23 cellular contexts compared by ENCODE assay signal in the genomic region with DNA sequence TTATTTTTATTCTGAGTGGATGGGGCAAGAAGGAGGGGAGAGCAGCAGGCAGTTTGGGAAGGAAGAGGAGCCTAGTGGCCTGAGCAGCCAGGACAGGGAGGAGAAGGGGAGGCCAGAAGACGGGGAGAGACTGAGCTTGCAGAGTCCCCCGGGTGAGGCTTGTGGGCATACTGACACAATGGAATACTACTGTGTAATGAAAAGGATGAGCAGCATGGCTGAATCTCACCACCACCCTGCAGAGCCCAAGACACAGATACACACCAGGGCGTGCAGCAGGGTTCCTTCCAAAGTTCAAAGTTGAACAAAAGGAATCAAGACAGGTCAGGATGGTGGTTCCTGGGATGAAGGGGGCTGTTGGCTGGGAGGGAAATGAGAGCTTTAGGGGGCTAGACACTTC. TPM values are rescaled to one million over a fixed set of nuclear protein-coding genes. Genes with fewer than 3 reads are reported as not detected.
DNase-seq lines count a peak whose midpoint lies in the region; ATAC-seq, FAIRE-seq and TF ChIP-seq lines count a peak whose summit lies in the region.
"Had no signal": no experiment of that assay in that cellular context is flagged by ENCODE, and none has a peak within 500 bp of the region (broad histone marks: within the 10 kb centered on the region; RNA-seq: fewer than 3 reads in every experiment).

No MANE protein-coding gene starts in this region.

- H3K4me2 ChIP-seq in HCT116 (ENCODE audit: low read length), result peak overlapping the region; percentile 74
- no peak overlapping the region for H3K4me2 ChIP-seq in neural progenitor cell
- H3K4me2 ChIP-seq: hepatocyte had no signal

- H3K27ac ChIP-seq in HCT116 (ENCODE audit: low read depth, low read length), result peak overlapping the region; percentile 98
- H3K27ac ChIP-seq in neural progenitor cell, result no peak overlapping the region
- no peak overlapping the region for H3K27ac ChIP-seq in vagina
- H3K27ac ChIP-seq: hepatocyte had no signal

- intact Hi-C loops in activated CD4-positive, alpha-beta T cell treated with anti-CD3 and anti-CD28 coated beads, Interleukin-2, amount 10 ng/mL, durations not matched to agents 24 days and 14 days (cut with micrococcal nuclease), result loop anchor here (10.0 kb wide), 1 partner anchor 992 kb away; no protein-coding TSS in a partner anchor
- intact Hi-C loops in HCT116 (cut with micrococcal nuclease) (no loop called here), vagina (cut with DNase I) (no loop called here)

- no peaks in the 10 kb centered on the region for H3K27me3 ChIP-seq in HCT116 (ENCODE audit: insufficient read depth, low read length)
- H3K27me3 ChIP-seq in neural progenitor cell, result no peaks in the 10 kb centered on the region
- no peaks in the 10 kb centered on the region for H3K27me3 ChIP-seq in vagina
- H3K27me3 ChIP-seq: hepatocyte had no signal

- CTCF ChIA-PET in HCT116 (lab: Charles Lee), result interaction anchor here (1.5 kb wide), 1 partner anchor 47 kb away, joined by 4 read pairs; no protein-coding TSS in a partner anchor

- no peak for DNase-seq in activated CD4-positive, alpha-beta T cell treated with anti-CD3 and anti-CD28 coated beads, Interleukin-2, amount 10 ng/mL, durations not matched to agents 24 days and 14 days
- no peak for DNase-seq in activated CD4-positive, alpha-beta T cell treated with anti-CD3 and anti-CD28 coated beads for 4 hours
- DNase-seq in HCT116 (ENCODE audit: low read depth, low spot score) (no peak), neural progenitor cell (ENCODE audit: low spot score) (no peak), vagina (ENCODE audit: extremely low spot score in 2 of 2) (no peak), RCC 7860 (ENCODE audit: low spot score) (no peak), mesothelial cell of epicardium (ENCODE audit: low spot score in 2 of 2, unreplicated experiment in 2 of 2) (no peak)
- DNase-seq: activated T-cell treated with anti-CD3 and anti-CD28 coated beads for 4 hours; amygdala; islet precursor cell; NCI-H2029 treated with DMSO at 0.1 percent for 48 hours; NCI-H524; SHP77; stimulated activated CD4-positive, alpha-beta T cell treated with anti-CD3 and anti-CD28 coated beads, Interleukin-12 subunit alpha, Interleukin-12 subunit beta, amount 100 ng/mL, for 4 hours had no signal

- H3K4me3 ChIP-seq in HCT116 (replicated peaks in 1 of 2; ENCODE audit: low read depth in 1 of 2, low read length in 2 of 2) (no peak overlapping the region), neural progenitor cell (no peak overlapping the region), vagina (no peak overlapping the region)
- H3K4me3 ChIP-seq: hepatocyte, lung had no signal

- H3K27me3 Mint-ChIP-seq in activated CD4-positive, alpha-beta T cell treated with anti-CD3 and anti-CD28 coated beads, Interleukin-2, amount 10 ng/mL, durations not matched to agents 24 days and 14 days, result no peaks in the 10 kb centered on the region
- H3K27me3 Mint-ChIP-seq in activated T-helper 17 cell treated with anti-CD3 and anti-CD28 coated beads, Interleukin-2, amount 50 U/mL, for 72 hours, result no peaks in the 10 kb centered on the region
- H3K27me3 Mint-ChIP-seq in neural progenitor cell (ENCODE audit: insufficient read depth, low read depth) (peaks cover 12% of the 10 kb centered on the region), mesothelial cell of epicardium (ENCODE audit: low read depth) (no peaks in the 10 kb centered on the region)

- H3K4me3 Mint-ChIP-seq in activated CD4-positive, alpha-beta T cell treated with anti-CD3 and anti-CD28 coated beads, Interleukin-2, amount 10 ng/mL, durations not matched to agents 24 days and 14 days, result peak overlapping the region; percentile 49
- H3K4me3 Mint-ChIP-seq in activated T-helper 17 cell treated with anti-CD3 and anti-CD28 coated beads, Interleukin-2, amount 50 U/mL, for 72 hours, result peak overlapping the region; percentile 83
- no peak overlapping the region for H3K4me3 Mint-ChIP-seq in neural progenitor cell
- H3K4me3 Mint-ChIP-seq in mesothelial cell of epicardium, result no peak overlapping the region
- H3K4me3 Mint-ChIP-seq: nephron had no signal

- H3K9me3 ChIP-seq in HCT116 (ENCODE audit: control insufficient read depth in 1 of 2, insufficient read depth in 1 of 2, low read depth in 1 of 2, low read length in 2 of 2) (no peaks in the 10 kb centered on the region), neural progenitor cell (ENCODE audit: low read depth) (no peaks in the 10 kb centered on the region), vagina (no peaks in the 10 kb centered on the region)

- H2AFZ ChIP-seq in HCT116 (ENCODE audit: low read depth, low read length, poor library complexity, severe bottlenecking) (no peak overlapping the region), neural progenitor cell (replicated peaks) (no peak overlapping the region)
- H2AFZ ChIP-seq: hepatocyte had no signal

- no peak for TF ChIP-seq RAD21 in HCT116 (IDR thresholded peaks at IDR 0.05; ENCODE audit: low read depth)

- no peak for TF ChIP-seq POLR2A in HCT116 (IDR thresholded peaks at IDR 0.05; ENCODE audit: borderline replicate concordance, extremely low read depth, insufficient read depth, insufficient read length)
- TF ChIP-seq POLR2A in vagina (IDR thresholded peaks at IDR 0.05), result no peak

- BruUV-seq in HCT116 (replicated peaks; lab: Mats Ljungman, UMichigan), result no TSS peak

- no peaks in the 10 kb centered on the region for H3K9me2 ChIP-seq in HCT116 (ENCODE audit: insufficient read depth)

- TF ChIP-seq CTCF in HCT116 (IDR thresholded peaks at IDR 0.05 in 2 of 3, conservative IDR thresholded peaks at IDR 0.05 in 1 of 3; ENCODE audit: borderline replicate concordance in 1 of 3, insufficient read depth in 1 of 3, low read depth in 2 of 3, low read length in 2 of 3) (no peak), neural progenitor cell (IDR thresholded peaks at IDR 0.05) (no peak), vagina (IDR thresholded peaks at IDR 0.05) (no peak), mesothelial cell of epicardium (IDR thresholded peaks at IDR 0.05; ENCODE audit: unreplicated experiment) (no peak)

- no peaks in the 10 kb centered on the region for H4K20me1 ChIP-seq in HCT116 (ENCODE audit: insufficient read depth)
- no peaks in the 10 kb centered on the region for H4K20me1 ChIP-seq in neural progenitor cell (ENCODE audit: low read depth)

- peak overlapping the region; percentile 62 for H3K9ac ChIP-seq in HCT116 (ENCODE audit: low read length)
- no peak overlapping the region for H3K9ac ChIP-seq in neural progenitor cell

- H3K36me3 Mint-ChIP-seq in activated CD4-positive, alpha-beta T cell treated with anti-CD3 and anti-CD28 coated beads, Interleukin-2, amount 10 ng/mL, durations not matched to agents 24 days and 14 days (ENCODE audit: low read depth), result peaks cover 60% of the 10 kb centered on the region
- peaks cover 57% of the 10 kb centered on the region for H3K36me3 Mint-ChIP-seq in activated T-helper 17 cell treated with anti-CD3 and anti-CD28 coated beads, Interleukin-2, amount 50 U/mL, for 72 hours (ENCODE audit: low read depth)
- H3K36me3 Mint-ChIP-seq in neural progenitor cell (no peaks in the 10 kb centered on the region), mesothelial cell of epicardium (no peaks in the 10 kb centered on the region)

- RAD21 ChIA-PET in HCT116 (lab: Charles Lee; ENCODE audit: low non-redundant PET in 1 of 2, low total read pairs in 2 of 2, uncharacterized antibody in 2 of 2, unreplicated experiment in 2 of 2), result no interaction called here

- H3K4me1 Mint-ChIP-seq in activated CD4-positive, alpha-beta T cell treated with anti-CD3 and anti-CD28 coated beads, Interleukin-2, amount 10 ng/mL, durations not matched to agents 24 days and 14 days, result peaks cover 79% of the 10 kb centered on the region
- peaks cover 65% of the 10 kb centered on the region for H3K4me1 Mint-ChIP-seq in activated T-helper 17 cell treated with anti-CD3 and anti-CD28 coated beads, Interleukin-2, amount 50 U/mL, for 72 hours
- H3K4me1 Mint-ChIP-seq in neural progenitor cell, result peaks cover 6% of the 10 kb centered on the region
- H3K4me1 Mint-ChIP-seq in mesothelial cell of epicardium, result peaks cover 7% of the 10 kb centered on the region
- H3K4me1 Mint-ChIP-seq: nephron had no signal

- ATAC-seq in HCT116, result no peak
- ATAC-seq in activated T-helper 17 cell treated with anti-CD3 and anti-CD28 coated beads, Interleukin-2, amount 50 U/mL, for 72 hours (replicated peaks), result no peak

- H3K79me2 ChIP-seq in HCT116 (ENCODE audit: insufficient read depth, low read length) (no peaks in the 10 kb centered on the region; the same call in 1 of the 2 replicates), neural progenitor cell (ENCODE audit: low read depth) (no peaks in the 10 kb centered on the region)
- H3K79me2 ChIP-seq: hepatocyte had no signal

- H3K9me3 Mint-ChIP-seq in activated CD4-positive, alpha-beta T cell treated with anti-CD3 and anti-CD28 coated beads, Interleukin-2, amount 10 ng/mL, durations not matched to agents 24 days and 14 days, result no peaks in the 10 kb centered on the region
- no peaks in the 10 kb centered on the region for H3K9me3 Mint-ChIP-seq in activated T-helper 17 cell treated with anti-CD3 and anti-CD28 coated beads, Interleukin-2, amount 50 U/mL, for 72 hours
- H3K9me3 Mint-ChIP-seq in neural progenitor cell (no peaks in the 10 kb centered on the region), mesothelial cell of epicardium (no peaks in the 10 kb centered on the region)
- H3K9me3 Mint-ChIP-seq: nephron had no signal

- H3K27ac Mint-ChIP-seq in activated CD4-positive, alpha-beta T cell treated with anti-CD3 and anti-CD28 coated beads, Interleukin-2, amount 10 ng/mL, durations not matched to agents 24 days and 14 days, result peak overlapping the region; percentile 61
- peak overlapping the region; percentile 99 for H3K27ac Mint-ChIP-seq in activated T-helper 17 cell treated with anti-CD3 and anti-CD28 coated beads, Interleukin-2, amount 50 U/mL, for 72 hours
- H3K27ac Mint-ChIP-seq in neural progenitor cell (peak overlapping the region; percentile 38), mesothelial cell of epicardium (no peak overlapping the region)

- H3K4me1 ChIP-seq in HCT116 (ENCODE audit: control insufficient read depth in 1 of 2, insufficient read depth in 2 of 2, low read length in 2 of 2) (peaks cover 88 to 100% of the 10 kb centered on the region in 2 experiments), neural progenitor cell (peaks cover 4% of the 10 kb centered on the region), vagina (peaks cover 22% of the 10 kb centered on the region)

- POLR2A ChIA-PET in HCT116 (lab: Charles Lee), result interaction anchor here (0.6 to 5.4 kb wide), 3 partner anchors 8 to 94 kb away, joined by 4 to 60 read pairs (median 7); partner anchors contain the start of genes KCNN4 and SMG9

- peaks cover 6% of the 10 kb centered on the region for H3F3A ChIP-seq in neural progenitor cell (ENCODE audit: low read depth)

- FAIRE-seq in RCC 7860 (lab: Jason Lieb, UNC), result no peak
- FAIRE-seq: A204.1, endometrium had no signal

- H3K36me3 ChIP-seq in HCT116 (ENCODE audit: control insufficient read depth in 1 of 2, insufficient read depth in 2 of 2, low read length in 2 of 2), result peaks cover 2 to 16% of the 10 kb centered on the region in 2 experiments; a peak in 2 of 4 replicates
- H3K36me3 ChIP-seq in neural progenitor cell, result no peaks in the 10 kb centered on the region
- H3K36me3 ChIP-seq in vagina, result no peaks in the 10 kb centered on the region

RNA-seq across cellular contexts. Expression of gene SMG9, which starts 8.1 kb away (rescaled TPM):
- 83.9 and 86.6 TPM in 2 replicates for total RNA-seq in activated CD4-positive, alpha-beta T cell treated with anti-CD3 and anti-CD28 coated beads, Interleukin-2, amount 10 ng/mL, durations not matched to agents 24 days and 14 days
- total RNA-seq in HCT116 (2021; ENCODE audit: unreplicated experiment) (80.2 TPM), neural progenitor cell (ENCODE audit: low replicate concordance) (33.1 and 33.4 TPM in 2 replicates), vagina (56.5 TPM), mesothelial cell of epicardium (65.8 to 75.7 TPM (median 73.2 TPM) in 3 replicates)
- polyA plus RNA-seq in HCT116 (2012), result 59.4 and 61.6 TPM in 2 replicates
- 100 to 1,000 TPM in 1 of 2 donors, 10 to 100 TPM in 1; 70.4 to 109 TPM for total RNA-seq in activated T-helper 17 cell treated with anti-CD3 and anti-CD28 coated beads, Interleukin-2, amount 50 U/mL, for 72 hours

RNA-seq across cellular contexts. Expression of gene KCNN4, which starts 18.0 kb away (rescaled TPM):
- 165 and 172 TPM in 2 replicates for total RNA-seq in activated CD4-positive, alpha-beta T cell treated with anti-CD3 and anti-CD28 coated beads, Interleukin-2, amount 10 ng/mL, durations not matched to agents 24 days and 14 days
- 72.9 TPM for total RNA-seq in HCT116 (2021; ENCODE audit: unreplicated experiment)
- polyA plus RNA-seq in HCT116 (2012), result 91.1 and 104 TPM in 2 replicates
- 100 to 1,000 TPM; 116 to 385 TPM for total RNA-seq in activated T-helper 17 cell treated with anti-CD3 and anti-CD28 coated beads, Interleukin-2, amount 50 U/mL, for 72 hours
- 0.40 TPM in 1 of 2 replicates, not detected in the other for total RNA-seq in neural progenitor cell (ENCODE audit: low replicate concordance)
- total RNA-seq in vagina, result 16.2 TPM
- 5.4 to 6.4 TPM (median 6.1 TPM) in 3 replicates for total RNA-seq in mesothelial cell of epicardium

RNA-seq across cellular contexts. Expression of gene LYPD5, which starts 39.4 kb away (rescaled TPM):
- 0.26 and 0.42 TPM in 2 replicates for total RNA-seq in activated CD4-positive, alpha-beta T cell treated with anti-CD3 and anti-CD28 coated beads, Interleukin-2, amount 10 ng/mL, durations not matched to agents 24 days and 14 days
- total RNA-seq in HCT116 (2021; ENCODE audit: unreplicated experiment) (7.6 TPM), neural progenitor cell (ENCODE audit: low replicate concordance) (0.12 TPM in 1 of 2 replicates, not detected in the other), vagina (3.7 TPM), mesothelial cell of epicardium (0.27 to 0.57 TPM (median 0.33 TPM) in 3 replicates)
- polyA plus RNA-seq in HCT116 (2012), result 9.0 and 10.2 TPM in 2 replicates
- 1 to 10 TPM in 1 of 2 donors, under 1 TPM in 1; 0.73 to 6.6 TPM for total RNA-seq in activated T-helper 17 cell treated with anti-CD3 and anti-CD28 coated beads, Interleukin-2, amount 50 U/mL, for 72 hours

RNA-seq across cellular contexts. Expression of gene IRGC, which starts 46.9 kb away (rescaled TPM):
- total RNA-seq in activated CD4-positive, alpha-beta T cell treated with anti-CD3 and anti-CD28 coated beads, Interleukin-2, amount 10 ng/mL, durations not matched to agents 24 days and 14 days, result not detected in 2 replicates
- total RNA-seq in HCT116 (2021; ENCODE audit: unreplicated experiment) (not detected), neural progenitor cell (ENCODE audit: low replicate concordance) (not detected in 2 replicates), vagina (not detected), mesothelial cell of epicardium (not detected in 3 replicates)
- polyA plus RNA-seq in HCT116 (2012), result 0.04 TPM in 1 of 2 replicates, not detected in the other
- total RNA-seq in activated T-helper 17 cell treated with anti-CD3 and anti-CD28 coated beads, Interleukin-2, amount 50 U/mL, for 72 hours, result not detected
- total RNA-seq: cerebellum, hepatocyte, lung, pulmonary artery endothelial cell, ureter had no signal
- polyA plus RNA-seq: hepatocyte, lung had no signal

Comparison
In these comparisons a context has a peak if more than half of its experiments do, and no peak if none do; other contexts are left out.
1. H3K4me3 Mint-ChIP-seq: peak in activated CD4-positive, alpha-beta T cell treated with anti-CD3 and anti-CD28 coated beads, Interleukin-2, amount 10 ng/mL, durations not matched to agents 24 days and 14 days (single experiment) and activated T-helper 17 cell treated with anti-CD3 and anti-CD28 coated beads, Interleukin-2, amount 50 U/mL, for 72 hours (single experiment); none in neural progenitor cell (single experiment) and mesothelial cell of epicardium (single experiment).